Comparison of ENCODE assay signal across 8 cellular contexts in the genomic region with DNA sequence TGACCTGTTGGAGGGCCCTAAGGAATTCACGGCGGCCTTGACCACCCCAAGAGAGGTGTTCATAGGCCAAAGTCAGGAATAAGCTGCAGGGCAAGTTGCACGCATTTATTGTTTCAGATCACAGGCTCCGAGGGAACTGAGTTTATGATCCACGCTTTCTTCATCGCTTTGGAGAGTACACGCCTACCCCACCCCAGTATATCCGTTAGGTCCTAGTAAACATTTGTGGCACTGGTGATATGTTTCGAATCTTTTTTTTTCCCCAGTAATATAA. TPM values are rescaled to one million over a fixed set of nuclear protein-coding genes. Genes with fewer than 3 reads are reported as not detected.
DNase-seq lines count a peak whose midpoint lies in the region; ATAC-seq and TF ChIP-seq lines count a peak whose summit lies in the region.

No MANE protein-coding gene starts in this region.

- no peaks in the 10 kb centered on the region for H3K9me3 Mint-ChIP-seq in naive thymus-derived CD8-positive, alpha-beta T cell

- no peak for DNase-seq in LNCaP clone FGC (ENCODE audit: low read depth)
- peak in 2 of 10 donors; percentile 17 to 29 for DNase-seq in naive thymus-derived CD8-positive, alpha-beta T cell
- no peak for DNase-seq in mucosa of gallbladder (ENCODE audit: low spot score)

- peak overlapping the region; percentile 90 to 99 (median 98) for H3K27ac Mint-ChIP-seq in naive thymus-derived CD8-positive, alpha-beta T cell

- peaks cover 0 to 34% (median 0%) of the 10 kb centered on the region in 3 donors for H3K36me3 Mint-ChIP-seq in naive thymus-derived CD8-positive, alpha-beta T cell

- peaks cover 13 to 51% (median 36%) of the 10 kb centered on the region in 4 donors for H3K4me1 Mint-ChIP-seq in naive thymus-derived CD8-positive, alpha-beta T cell

- peak overlapping the region; percentile 92 to 99 (median 97) for H3K4me3 Mint-ChIP-seq in naive thymus-derived CD8-positive, alpha-beta T cell

- no peaks in the 10 kb centered on the region for H3K27me3 Mint-ChIP-seq in naive thymus-derived CD8-positive, alpha-beta T cell

- POLR2A ChIA-PET in naive thymus-derived CD8-positive, alpha-beta T cell (lab: Charles Lee), result interaction anchor here (0.5 to 19.9 kb wide), 31 partner anchors 8 to 1733 kb away, joined by 3 to 541 read pairs (median 5); a partner anchor contains a TSS

- H3K4me3 ChIP-seq in LNCaP clone FGC (ENCODE audit: low read depth, low read length), result peak overlapping the region; percentile 99

- no peak for TF ChIP-seq CTCF in C4-2B (conservative IDR thresholded peaks at IDR 0.05)
- TF ChIP-seq CTCF in LNCaP clone FGC (IDR thresholded peaks at IDR 0.05; ENCODE audit: control insufficient read depth, extremely low read depth, insufficient read depth), result no peak

- H3K27ac ChIP-seq in C4-2B (peak overlapping the region; percentile 97), cingulate gyrus (ENCODE audit: low read depth, low read length) (peak overlapping the region; percentile 65)

- no peak for ATAC-seq in naive thymus-derived CD8-positive, alpha-beta T cell
- ATAC-seq in HG03108 (IDR thresholded peaks at IDR 0.05; ENCODE audit: unreplicated experiment) (no peak), GM19324 (IDR thresholded peaks at IDR 0.05; ENCODE audit: low FRiP score, unreplicated experiment) (no peak), HG03135 (IDR thresholded peaks at IDR 0.05; ENCODE audit: unreplicated experiment) (no peak)

RNA-seq across cellular contexts. Expression of a gene that starts 0.8 kb away (rescaled TPM):
- total RNA-seq in naive thymus-derived CD8-positive, alpha-beta T cell, result 100 to 1,000 TPM; 326 to 327 TPM
- 100 to 1,000 TPM; 171 to 197 (median 174) TPM for polyA plus RNA-seq in naive thymus-derived CD8-positive, alpha-beta T cell
- 266 TPM for total RNA-seq in mucosa of gallbladder

RNA-seq across cellular contexts. Expression of a gene that starts 7.5 kb away (rescaled TPM):
- total RNA-seq in naive thymus-derived CD8-positive, alpha-beta T cell, result 10 to 100 TPM; 25.8 to 27.4 TPM
- polyA plus RNA-seq in naive thymus-derived CD8-positive, alpha-beta T cell, result 10 to 100 TPM; 27.7 to 58.3 (median 45.6) TPM
- 23.7 TPM for total RNA-seq in mucosa of gallbladder

RNA-seq across cellular contexts. Expression of a gene that starts 19.4 kb away (rescaled TPM):
- total RNA-seq in naive thymus-derived CD8-positive, alpha-beta T cell, result 10 to 100 TPM; 51.8 to 58.0 TPM
- 100 to 1,000 TPM in 2 of 3 donors, 10 to 100 TPM in 1; 99.9 to 149 (median 117) TPM for polyA plus RNA-seq in naive thymus-derived CD8-positive, alpha-beta T cell
- total RNA-seq in mucosa of gallbladder, result 50.8 TPM

RNA-seq across cellular contexts. Expression of a gene that starts 19.5 kb away (rescaled TPM):
- total RNA-seq in naive thymus-derived CD8-positive, alpha-beta T cell, result 10 to 100 TPM; 43.6 to 45.0 TPM
- 1 to 10 TPM; 1.8 to 3.7 (median 3.4) TPM for polyA plus RNA-seq in naive thymus-derived CD8-positive, alpha-beta T cell
- 10.6 TPM for total RNA-seq in mucosa of gallbladder

RNA-seq across cellular contexts. Expression of a gene that starts 23.8 kb away (rescaled TPM):
- 10 to 100 TPM; 79.8 to 83.8 TPM for total RNA-seq in naive thymus-derived CD8-positive, alpha-beta T cell
- 10 to 100 TPM; 35.6 to 51.3 (median 40.3) TPM for polyA plus RNA-seq in naive thymus-derived CD8-positive, alpha-beta T cell
- total RNA-seq in mucosa of gallbladder, result 60.7 TPM
